ENCODE assay signal across 8 cellular contexts in genomic region chr2:199019898-199020507, GRCh38.
DNase-seq lines count a peak whose midpoint lies in the region; ATAC-seq, FAIRE-seq and TF ChIP-seq lines count a peak whose summit lies in the region.

No MANE protein-coding gene starts in this region.

- H3K9me2 ChIP-seq in SK-N-SH = no peaks in the 10 kb centered on the region

- no peak overlapping the region for H3K9ac ChIP-seq in SK-N-SH

- WGBS in SK-N-SH (ENCODE audit: low lambda C conversion rate) = 6% methylated on average over 4 of the region's 4 CpGs

- no peaks in the 10 kb centered on the region for H3K4me1 ChIP-seq in SK-N-SH (ENCODE audit: control insufficient read depth in 1 of 2, insufficient read depth in 2 of 2, low read depth in 1 of 2, low read length in 1 of 2)

- TF ChIP-seq POLR2A in GM12891 (IDR thresholded peaks at IDR 0.05; ENCODE audit: low read depth, low read length) = no peak

- H3K4me1 Mint-ChIP-seq in neural crest cell = no peaks in the 10 kb centered on the region

- no peak for ATAC-seq in SK-N-SH treated with all-trans-retinoic acid at 6 μM for 48 hours

- TF ChIP-seq CTCF in SK-N-SH (IDR thresholded peaks at IDR 0.05) (peak; percentile 49), brain microvascular endothelial cell (IDR thresholded peaks at IDR 0.05; ENCODE audit: low read depth, low read length, missing control alignments) (peak; percentile 77), neural crest cell (conservative IDR thresholded peaks at IDR 0.05) (peak; percentile 68)

- H3K9me3 ChIP-seq in SK-N-SH = no peaks in the 10 kb centered on the region

- H3K27me3 ChIP-seq in SK-N-SH (ENCODE audit: insufficient read depth) = no peaks in the 10 kb centered on the region
- no peaks in the 10 kb centered on the region for H3K27me3 ChIP-seq in brain microvascular endothelial cell (replicated peaks)

- in situ Hi-C loops in brain microvascular endothelial cell (cut with HindIII; ENCODE audit: low pct_ligation_motif_present, low sequenced_read_pairs) = no loop called here

- no peak overlapping the region for H3K4me2 ChIP-seq in SK-N-SH

- TF ChIP-seq RAD21 in SK-N-SH (IDR thresholded peaks at IDR 0.05; ENCODE audit: low read length) = peak; percentile 33

- no peak overlapping the region for H2AFZ ChIP-seq in SK-N-SH (ENCODE audit: low read depth)

- H3K27ac ChIP-seq in SK-N-SH (ENCODE audit: low read depth in 2 of 2, low read length in 1 of 2) = no peak overlapping the region
- H3K27ac ChIP-seq in brain microvascular endothelial cell = no peak overlapping the region

- no peak for TF ChIP-seq EP300 in SK-N-SH (IDR thresholded peaks at IDR 0.05; ENCODE audit: borderline replicate concordance in 1 of 2, low read depth in 1 of 2, low read length in 1 of 2)

- no peak overlapping the region for H3K27ac Mint-ChIP-seq in neural crest cell (ENCODE audit: unreplicated experiment)

- H3K4me3 ChIP-seq in SK-N-SH (ENCODE audit: low read depth in 2 of 2, low read length in 1 of 2) (peak overlapping the region in 1 of 2 experiments; percentile 19; a peak in 1 of 4 replicates), brain microvascular endothelial cell (ENCODE audit: low read depth, low read length) (no peak overlapping the region)

- H4K20me1 ChIP-seq in SK-N-SH (ENCODE audit: insufficient read depth) = no peaks in the 10 kb centered on the region

- CTCF ChIA-PET in SK-N-SH (lab: Yijun Ruan, JAX) = interaction anchor here (1.5 kb wide), 1 partner anchor 9 kb away, joined by 3 read pairs; no protein-coding TSS in a partner anchor

- no peaks in the 10 kb centered on the region for H3F3A ChIP-seq in SK-N-SH (replicated peaks; ENCODE audit: insufficient read depth)

- POLR2A ChIA-PET in SK-N-SH (lab: Yijun Ruan, JAX) = no interaction called here

- H3K36me3 Mint-ChIP-seq in neural crest cell (ENCODE audit: low read depth) = no peaks in the 10 kb centered on the region

- H3K9me3 Mint-ChIP-seq in neural crest cell = no peaks in the 10 kb centered on the region

- H3K36me3 ChIP-seq in SK-N-SH (replicated peaks in 1 of 2; ENCODE audit: control insufficient read depth in 1 of 2, insufficient read depth in 2 of 2, low read length in 1 of 2) (no peaks in the 10 kb centered on the region), brain microvascular endothelial cell (replicated peaks) (no peaks in the 10 kb centered on the region)

- H3K4me3 Mint-ChIP-seq in neural crest cell = no peak overlapping the region

- no peaks in the 10 kb centered on the region for H3K27me3 Mint-ChIP-seq in neural crest cell (ENCODE audit: low read depth)

- FAIRE-seq in GM12891 (lab: Jason Lieb, UNC) = no peak

- DNase-seq in SK-N-SH = peak; percentile 3
- DNase-seq in NCI-H1694 (lab: John Stamatoyannopoulos, UW) = peak; percentile 29
- peak; percentile 17 for DNase-seq in brain microvascular endothelial cell
- no peak for DNase-seq in neural crest cell (ENCODE audit: low read depth, low spot score)
- no peak for DNase-seq in NCI-H226
- DNase-seq in GM12891 (ENCODE audit: insufficient read length, low spot score) = no peak
- DNase-seq in inferior parietal cortex (ENCODE audit: extremely low spot score) = no peak

- H3K79me2 ChIP-seq in SK-N-SH (ENCODE audit: insufficient read depth) = no peaks in the 10 kb centered on the region

TF ChIP-seq in SK-N-SH, 30 proteins besides CTCF, POLR2A, EP300 and RAD21 (continues in another document):
- TF ChIP-seq RCOR1 (IDR thresholded peaks at IDR 0.05; ENCODE audit: low read length) = no peak
- no peak for TF ChIP-seq CHD2 (IDR thresholded peaks at IDR 0.05; ENCODE audit: low read length, partially characterized antibody)
- TF ChIP-seq IRF3 (IDR thresholded peaks at IDR 0.05; ENCODE audit: low read depth, low read length) = no peak
- TF ChIP-seq FOSL2 (IDR thresholded peaks at IDR 0.05; ENCODE audit: borderline replicate concordance, low read depth) = no peak
- no peak for TF ChIP-seq TEAD4 (IDR thresholded peaks at IDR 0.05; ENCODE audit: borderline replicate concordance, insufficient read depth)
- TF ChIP-seq GATA2 (CRISPR knock-in tag; IDR thresholded peaks at IDR 0.05) = no peak
- no peak for TF ChIP-seq YY1 (IDR thresholded peaks at IDR 0.05; ENCODE audit: low read depth)
- no peak for TF ChIP-seq MAX (IDR thresholded peaks at IDR 0.05; ENCODE audit: low read depth)
- TF ChIP-seq NRF1 (IDR thresholded peaks at IDR 0.05; ENCODE audit: low read depth, low read length) = no peak

TF ChIP-seq in SK-N-SH treated with all-trans-retinoic acid at 6 μM for 48 hours, 23 proteins besides CTCF, POLR2A, EP300 and RAD21 (continues in another document):
- TF ChIP-seq ZFP30 (CRISPR knock-in tag; IDR thresholded peaks at IDR 0.05) (no peak), GLIS3 (CRISPR knock-in tag; IDR thresholded peaks at IDR 0.05) (no peak), CREB5 (CRISPR knock-in tag; IDR thresholded peaks at IDR 0.05; ENCODE audit: low read depth) (no peak), SNAI2 (CRISPR knock-in tag; IDR thresholded peaks at IDR 0.05) (no peak), TSHZ2 (CRISPR knock-in tag; IDR thresholded peaks at IDR 0.05) (no peak)

TF ChIP-seq in GM12891, 5 proteins besides CTCF, POLR2A, EP300 and RAD21:
- TF ChIP-seq POU2F2 (IDR thresholded peaks at IDR 0.05; ENCODE audit: low read depth, low read length) = no peak
- no peak for TF ChIP-seq TAF1 (IDR thresholded peaks at IDR 0.05; ENCODE audit: low read depth, low read length)
- no peak for TF ChIP-seq SPI1 (IDR thresholded peaks at IDR 0.05; ENCODE audit: low read depth, low read length)
- no peak for TF ChIP-seq POLR2AphosphoS5 (IDR thresholded peaks at IDR 0.05; ENCODE audit: low read depth, low read length)
- no peak for TF ChIP-seq PAX5 (IDR thresholded peaks at IDR 0.05; ENCODE audit: insufficient read depth, low read length, severe bottlenecking)

Comparison
In these comparisons a context has a peak if more than half of its experiments do, and no peak if none do; other contexts are left out.
1. DNase-seq: peak in SK-N-SH (single experiment), NCI-H1694 (single experiment) and brain microvascular endothelial cell (single experiment); none in neural crest cell (single experiment), NCI-H226 (single experiment), GM12891 (single experiment) and inferior parietal cortex (single experiment).
2. Peak in every context shown above with its lines, with median percentiles within 50 percentile points of each other: CTCF ChIP-seq.